ENCODE assay signal across 21 cellular contexts in the genomic region with DNA sequence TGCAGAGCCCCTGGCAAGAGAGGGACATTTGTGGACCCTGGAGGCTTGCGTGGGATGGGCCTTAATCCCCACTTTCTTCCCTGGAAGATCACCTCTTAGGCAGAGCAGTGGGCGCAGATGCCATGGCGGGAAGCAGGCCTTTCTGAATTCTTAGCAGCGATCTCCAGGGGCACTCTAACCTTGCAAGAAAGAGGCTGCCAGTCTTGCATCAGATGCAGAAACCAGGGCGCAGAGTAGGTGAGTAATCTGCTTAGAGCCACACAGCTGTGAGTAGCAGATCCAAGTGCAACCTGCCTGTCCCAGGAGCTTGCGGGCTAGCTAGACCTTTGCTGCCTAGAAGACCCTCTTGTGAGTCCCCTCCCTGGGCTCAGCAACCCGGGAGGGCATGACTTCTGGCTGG. TPM values are rescaled to one million over a fixed set of nuclear protein-coding genes. Genes with fewer than 3 reads are reported as not detected.
DNase-seq lines count a peak whose midpoint lies in the region; ATAC-seq and TF ChIP-seq lines count a peak whose summit lies in the region.
"Had no signal": no experiment of that assay in that cellular context is flagged by ENCODE, and none has a peak within 500 bp of the region (broad histone marks: within the 10 kb centered on the region; RNA-seq: fewer than 3 reads in every experiment).

No MANE protein-coding gene starts in this region.

- H3K4me2 ChIP-seq in Karpas-422 (ENCODE audit: low read depth, low read length, poor library complexity, severe bottlenecking) = no peak overlapping the region
- H3K4me2 ChIP-seq in neural progenitor cell = no peak overlapping the region

- H3K4me3 ChIP-seq in Karpas-422 (ENCODE audit: low read length) (no peak overlapping the region), dorsolateral prefrontal cortex (peak overlapping the region in 26 of 59 donors; percentile 8 to 51 (median 25)), neural progenitor cell (no peak overlapping the region), testis (no peak overlapping the region)
- H3K4me3 ChIP-seq: cardiac muscle cell, lung had no signal

- no peaks in the 10 kb centered on the region for H3F3A ChIP-seq in neural progenitor cell (ENCODE audit: low read depth)

- H3K36me3 ChIP-seq in Karpas-422 (ENCODE audit: insufficient read depth, low read length) (0 out of 2 replicates have a peak, but pooled peaks cover 3% of the 10 kb centered on the region), neural progenitor cell (no peaks in the 10 kb centered on the region), testis (ENCODE audit: low read depth, missing control alignments) (no peaks in the 10 kb centered on the region)
- H3K36me3 ChIP-seq: cardiac muscle cell had no signal

- peaks cover 3% of the 10 kb centered on the region for H3K4me1 Mint-ChIP-seq in activated naive CD8-positive, alpha-beta T cell (ENCODE audit: low read depth)
- H3K4me1 Mint-ChIP-seq in activated naive CD8-positive, alpha-beta T cell treated with anti-CD3 and anti-CD28 coated beads, Interleukin-2, amount 50 U/mL, for 24 hours = peaks cover 9% of the 10 kb centered on the region
- H3K4me1 Mint-ChIP-seq in neural progenitor cell = no peaks in the 10 kb centered on the region
- H3K4me1 Mint-ChIP-seq: WTC11 had no signal

- peaks cover 16% of the 10 kb centered on the region; the same call in 1 of the 2 replicates for H4K20me1 ChIP-seq in Karpas-422 (ENCODE audit: insufficient read depth, low read depth, low read length)
- H4K20me1 ChIP-seq in neural progenitor cell (ENCODE audit: low read depth) = peaks cover 37% of the 10 kb centered on the region

- H3K27ac Mint-ChIP-seq in activated naive CD8-positive, alpha-beta T cell = peak overlapping the region; percentile 34
- no peak overlapping the region for H3K27ac Mint-ChIP-seq in activated naive CD8-positive, alpha-beta T cell treated with anti-CD3 and anti-CD28 coated beads, Interleukin-2, amount 50 U/mL, for 24 hours
- no peak overlapping the region for H3K27ac Mint-ChIP-seq in neural progenitor cell
- H3K27ac Mint-ChIP-seq: stimulated activated naive B cell treated with anti-CD40 and anti-IgM and Interleukin-4, amounts not matched to agents 10 μg/mL and 1 μg/mL and 100 μg/mL, for 72 hours; WTC11 had no signal

- peak overlapping the region; percentile 64; the same call in 1 of the 2 replicates for H3K27ac ChIP-seq in Karpas-422 (ENCODE audit: low read length)
- H3K27ac ChIP-seq in dorsolateral prefrontal cortex = peak overlapping the region; percentile 73 to 100 (median 96)
- H3K27ac ChIP-seq in neural progenitor cell = no peak overlapping the region
- H3K27ac ChIP-seq in testis = no peak overlapping the region
- no peak overlapping the region for H3K27ac ChIP-seq in foreskin keratinocyte
- H3K27ac ChIP-seq: C4-2B, cardiac muscle cell had no signal

- H3K27me3 Mint-ChIP-seq in activated naive CD8-positive, alpha-beta T cell = no peaks in the 10 kb centered on the region
- H3K27me3 Mint-ChIP-seq in activated naive CD8-positive, alpha-beta T cell treated with anti-CD3 and anti-CD28 coated beads, Interleukin-2, amount 50 U/mL, for 24 hours = no peaks in the 10 kb centered on the region
- H3K27me3 Mint-ChIP-seq in neural progenitor cell (ENCODE audit: insufficient read depth, low read depth) = peaks cover 2% of the 10 kb centered on the region
- H3K27me3 Mint-ChIP-seq: stimulated activated naive B cell treated with anti-CD40 and anti-IgM and Interleukin-4, amounts not matched to agents 10 μg/mL and 1 μg/mL and 100 μg/mL, for 72 hours had no signal

- no peak for TF ChIP-seq POLR2A in testis (IDR thresholded peaks at IDR 0.05)

- no peaks in the 10 kb centered on the region for H3K36me3 Mint-ChIP-seq in activated naive CD8-positive, alpha-beta T cell
- no peaks in the 10 kb centered on the region for H3K36me3 Mint-ChIP-seq in activated naive CD8-positive, alpha-beta T cell treated with anti-CD3 and anti-CD28 coated beads, Interleukin-2, amount 50 U/mL, for 24 hours (ENCODE audit: low read depth)
- peaks cover 11% of the 10 kb centered on the region for H3K36me3 Mint-ChIP-seq in neural progenitor cell

- H3K27me3 ChIP-seq in Karpas-422 (ENCODE audit: low read length) (no peaks in the 10 kb centered on the region), dorsolateral prefrontal cortex (no peaks in the 10 kb centered on the region), neural progenitor cell (no peaks in the 10 kb centered on the region), testis (no peaks in the 10 kb centered on the region), foreskin keratinocyte (no peaks in the 10 kb centered on the region)
- H3K27me3 ChIP-seq: cardiac muscle cell had no signal

- H3K4me3 Mint-ChIP-seq in activated naive CD8-positive, alpha-beta T cell = no peak overlapping the region
- H3K4me3 Mint-ChIP-seq in activated naive CD8-positive, alpha-beta T cell treated with anti-CD3 and anti-CD28 coated beads, Interleukin-2, amount 50 U/mL, for 24 hours = no peak overlapping the region
- no peak overlapping the region for H3K4me3 Mint-ChIP-seq in neural progenitor cell
- H3K4me3 Mint-ChIP-seq: stimulated activated naive B cell treated with anti-CD40 and anti-IgM and Interleukin-4, amounts not matched to agents 10 μg/mL and 1 μg/mL and 100 μg/mL, for 72 hours; WTC11 had no signal

- intact Hi-C loops in dorsolateral prefrontal cortex (cut with DNase I) (loop anchor here in 1 of 2 donors (2.0 to 10.0 kb wide), 2 partner anchors 14 to 136 kb away; no protein-coding TSS in a partner anchor), sciatic nerve (cut with DNase I) (no loop called here), testis (cut with DNase I; ENCODE audit: low total_unique reads) (no loop called here)

- H3K9ac ChIP-seq in Karpas-422 (ENCODE audit: low read length) (no peak overlapping the region), neural progenitor cell (no peak overlapping the region)

- no peak for DNase-seq in activated naive CD8-positive, alpha-beta T cell treated with anti-CD3 and anti-CD28 coated beads, Interleukin-2, amount 50 U/mL, for 24 hours
- DNase-seq in Karpas-422 (no peak), dorsolateral prefrontal cortex (peak in 1 of 10 donors; percentile 42), sciatic nerve (ENCODE audit: low spot score) (no peak), neural progenitor cell (ENCODE audit: low spot score) (no peak), testis (no peak), foreskin keratinocyte (no peak)
- DNase-seq: activated CD4-positive, alpha-beta T cell treated with anti-CD3 and anti-CD28 coated beads, Interleukin-2, amount 50 U/mL, for 48 hours; activated naive CD4-positive, alpha-beta T cell treated with Interleukin-2 at 50 U/mL for 16 hours; activated T-cell treated with anti-CD3 and anti-CD28 coated beads for 4 hours; dermis blood vessel endothelial cell; islet precursor cell; NCI-H1092; NCI-H187 treated with DMSO at 0.1 percent for 48 hours; stimulated activated CD4-positive, alpha-beta T cell treated with anti-CD3 and anti-CD28 coated beads, Interleukin-4, amount 100 ng/mL, for 24 hours; stimulated activated naive B cell treated with anti-CD40 and anti-IgM and Interleukin-4, amounts not matched to agents 10 μg/mL and 1 μg/mL and 100 μg/mL, for 72 hours had no signal

- H3K9me3 ChIP-seq in Karpas-422 (ENCODE audit: low read length) (no peaks in the 10 kb centered on the region), neural progenitor cell (ENCODE audit: low read depth) (no peaks in the 10 kb centered on the region), testis (no peaks in the 10 kb centered on the region)

- H3K4me1 ChIP-seq in Karpas-422 (ENCODE audit: low read length) = peaks cover 22% of the 10 kb centered on the region
- H3K4me1 ChIP-seq in neural progenitor cell = no peaks in the 10 kb centered on the region
- no peaks in the 10 kb centered on the region for H3K4me1 ChIP-seq in testis
- peaks cover 6% of the 10 kb centered on the region for H3K4me1 ChIP-seq in foreskin keratinocyte

- TF ChIP-seq CTCF in dorsolateral prefrontal cortex (IDR thresholded peaks at IDR 0.05 in 54 of 56, conservative IDR thresholded peaks at IDR 0.05 in 2 of 56; ENCODE audit: low read depth in 1 of 56, partially characterized antibody in 56 of 56) (peak in 1 of 56 donors; percentile 10), neural progenitor cell (IDR thresholded peaks at IDR 0.05) (no peak), testis (IDR thresholded peaks at IDR 0.05) (no peak), foreskin keratinocyte (conservative IDR thresholded peaks at IDR 0.05) (no peak)

- ATAC-seq in activated naive CD8-positive, alpha-beta T cell treated with anti-CD3 and anti-CD28 coated beads, Interleukin-2, amount 50 U/mL, for 24 hours = no peak
- ATAC-seq in sciatic nerve = peak; percentile 8
- ATAC-seq in foreskin keratinocyte = no peak
- ATAC-seq: stimulated activated naive B cell treated with anti-CD40 and anti-IgM and Interleukin-4, amounts not matched to agents 10 μg/mL and 1 μg/mL and 100 μg/mL, for 72 hours; WTC11 had no signal

- no peak overlapping the region for H2AFZ ChIP-seq in Karpas-422 (ENCODE audit: low read length)
- H2AFZ ChIP-seq in neural progenitor cell (replicated peaks) = no peak overlapping the region

- H3K9me2 ChIP-seq in Karpas-422 (replicated peaks; ENCODE audit: insufficient read depth, low read length) = no peaks in the 10 kb centered on the region

- H3K79me2 ChIP-seq in Karpas-422 (ENCODE audit: low read length) (peaks cover 77% of the 10 kb centered on the region), neural progenitor cell (ENCODE audit: low read depth) (peaks cover 23% of the 10 kb centered on the region)

- 78 to 90% methylated on average over 7 of the region's 7 CpGs for WGBS in testis, 2 donors

- H3K9me3 Mint-ChIP-seq in activated naive CD8-positive, alpha-beta T cell (ENCODE audit: low read depth) = no peaks in the 10 kb centered on the region
- no peaks in the 10 kb centered on the region for H3K9me3 Mint-ChIP-seq in activated naive CD8-positive, alpha-beta T cell treated with anti-CD3 and anti-CD28 coated beads, Interleukin-2, amount 50 U/mL, for 24 hours
- no peaks in the 10 kb centered on the region for H3K9me3 Mint-ChIP-seq in neural progenitor cell
- H3K9me3 Mint-ChIP-seq: stimulated activated naive B cell treated with anti-CD40 and anti-IgM and Interleukin-4, amounts not matched to agents 10 μg/mL and 1 μg/mL and 100 μg/mL, for 72 hours; WTC11 had no signal

RNA-seq across cellular contexts. Expression of a gene that starts 40.0 kb away (rescaled TPM):
- total RNA-seq in Karpas-422 (2014; rRNA removed; shearing (Covaris generic); ENCODE audit: low replicate concordance) = 20.9 and 23.2 TPM in 2 replicates
- total RNA-seq in dorsolateral prefrontal cortex (10 to 100 TPM; 24.3 to 52.8 (median 34.0) TPM), sciatic nerve (26.9 TPM), neural progenitor cell (ENCODE audit: low replicate concordance) (9.2 and 18.8 TPM in 2 replicates), testis (10 to 100 TPM; 62.4 to 71.7 TPM), foreskin keratinocyte (2.6 and 3.9 TPM in 2 replicates)
- polyA plus RNA-seq in testis (ENCODE audit: insufficient read depth, low read depth, low replicate concordance) (36.1 TPM), foreskin keratinocyte (2.0 and 2.4 TPM in 2 replicates)

Comparison
In these comparisons a context has a peak if more than half of its experiments do, and no peak if none do; other contexts are left out.
1. H3K27ac ChIP-seq: peak in Karpas-422 (single experiment) and dorsolateral prefrontal cortex (59 of 59); none in neural progenitor cell (single experiment), testis (0 of 2) and foreskin keratinocyte (single experiment).